8 cellular contexts compared by ENCODE assay signal in genomic region chr7:43454936-43455518, GRCh38.
DNase-seq lines count a peak whose midpoint lies in the region; ATAC-seq, FAIRE-seq and TF ChIP-seq lines count a peak whose summit lies in the region.

No MANE protein-coding gene starts in this region.

- H3K27ac ChIP-seq in MM.1S (ENCODE audit: low read length) (no peak overlapping the region), astrocyte (ENCODE audit: low read depth, low read length) (no peak overlapping the region)

- H2AFZ ChIP-seq in MM.1S (ENCODE audit: low read length): peak overlapping the region; percentile 25; the same call in 1 of the 2 replicates
- H2AFZ ChIP-seq in astrocyte (ENCODE audit: low read depth, low read length): peak overlapping the region; percentile 64

- no peaks in the 10 kb centered on the region for H3F3A ChIP-seq in MM.1S (ENCODE audit: insufficient read depth, low read length)

- H3K9me3 ChIP-seq in MM.1S (replicated peaks; ENCODE audit: insufficient read depth, low read length): no peaks in the 10 kb centered on the region
- H3K9me3 ChIP-seq in astrocyte (ENCODE audit: insufficient read depth, low read depth, low read length): no peaks in the 10 kb centered on the region

- peak; percentile 64 for TF ChIP-seq CTCF in MM.1S (IDR thresholded peaks at IDR 0.05; ENCODE audit: low read length)
- peak; percentile 59 for TF ChIP-seq CTCF in astrocyte (IDR thresholded peaks at IDR 0.05; ENCODE audit: insufficient read depth, low read depth, low read length)

- H3K4me2 ChIP-seq in MM.1S (ENCODE audit: low read depth, low read length): peak overlapping the region; percentile 35; the same call in 1 of the 2 replicates
- peak overlapping the region; percentile 80 for H3K4me2 ChIP-seq in astrocyte (ENCODE audit: low read length)

- no peaks in the 10 kb centered on the region for H3K9me3 Mint-ChIP-seq in astrocyte (ENCODE audit: unreplicated experiment)

- FAIRE-seq in G401.6 (lab: Jason Lieb, UNC) (peak; percentile 86), astrocyte (lab: Jason Lieb, UNC) (peak; percentile 23)

- no peaks in the 10 kb centered on the region for H3K9me2 ChIP-seq in MM.1S (replicated peaks; ENCODE audit: insufficient read depth, low read length)

- H3K4me1 ChIP-seq in MM.1S (ENCODE audit: low read length): peaks cover 4% of the 10 kb centered on the region; the same call in 1 of the 2 replicates
- H3K4me1 ChIP-seq in astrocyte (ENCODE audit: insufficient read depth, low read length): no peaks in the 10 kb centered on the region

- H3K79me2 ChIP-seq in MM.1S (ENCODE audit: low read length) (no peaks in the 10 kb centered on the region), astrocyte (ENCODE audit: insufficient read depth, low read length) (no peaks in the 10 kb centered on the region)

- H3K9ac ChIP-seq in MM.1S (ENCODE audit: low read length) (no peak overlapping the region), astrocyte (ENCODE audit: low read length) (no peak overlapping the region)

- peak; percentile 58 for DNase-seq in MM.1S
- peak; percentile 31 for DNase-seq in astrocyte (ENCODE audit: low read depth)
- peak; percentile 79 for DNase-seq in kidney tubule cell (ENCODE audit: low spot score)
- DNase-seq in stimulated activated naive CD8-positive, alpha-beta T cell treated with anti-CD3 and anti-CD28 coated beads, Interleukin-15, Interleukin-2, amounts not matched to agents 100 U/mL and 50 U/mL, for 24 hours: no peak
- no peak for DNase-seq in NCI-H1694 (lab: John Stamatoyannopoulos, UW)

- H3K4me1 Mint-ChIP-seq in astrocyte (ENCODE audit: low read depth, unreplicated experiment): peaks cover 4% of the 10 kb centered on the region

- ATAC-seq in GM21447 (IDR thresholded peaks at IDR 0.05; ENCODE audit: unreplicated experiment) (peak; percentile 76), HG03097 (IDR thresholded peaks at IDR 0.05; ENCODE audit: low FRiP score, unreplicated experiment) (no peak)
- no peak for ATAC-seq in stimulated activated naive CD8-positive, alpha-beta T cell treated with anti-CD3 and anti-CD28 coated beads, Interleukin-15, Interleukin-2, amounts not matched to agents 100 U/mL and 50 U/mL, for 24 hours

- H3K27ac Mint-ChIP-seq in astrocyte (ENCODE audit: unreplicated experiment): no peak overlapping the region

- H3K36me3 ChIP-seq in MM.1S (replicated peaks; ENCODE audit: insufficient read depth, low read length) (no peaks in the 10 kb centered on the region), astrocyte (ENCODE audit: insufficient read depth, low read length) (no peaks in the 10 kb centered on the region)

- H3K36me3 Mint-ChIP-seq in astrocyte (ENCODE audit: low read depth, unreplicated experiment): peaks cover 4% of the 10 kb centered on the region

- H3K27me3 Mint-ChIP-seq in astrocyte (ENCODE audit: low read depth, unreplicated experiment): no peaks in the 10 kb centered on the region

- no peak overlapping the region for H3K4me3 Mint-ChIP-seq in astrocyte (ENCODE audit: unreplicated experiment)

- H4K20me1 ChIP-seq in MM.1S (ENCODE audit: insufficient read depth, low read length) (no peaks in the 10 kb centered on the region), astrocyte (ENCODE audit: insufficient read depth, low read length) (no peaks in the 10 kb centered on the region)

- H3K27me3 ChIP-seq in MM.1S (replicated peaks; ENCODE audit: insufficient read depth, low read length) (no peaks in the 10 kb centered on the region), astrocyte (ENCODE audit: insufficient read depth, low read length) (peaks cover 3% of the 10 kb centered on the region)

- no peak overlapping the region for H3K4me3 ChIP-seq in MM.1S (ENCODE audit: low read length)
- H3K4me3 ChIP-seq in astrocyte (ENCODE audit: insufficient read depth, low read depth, low read length): peak overlapping the region; percentile 40

Comparison
In these comparisons a context has a peak if more than half of its experiments do, and no peak if none do; other contexts are left out.
1. DNase-seq: peak in MM.1S (single experiment), astrocyte (single experiment) and kidney tubule cell (single experiment); none in stimulated activated naive CD8-positive, alpha-beta T cell treated with anti-CD3 and anti-CD28 coated beads, Interleukin-15, Interleukin-2, amounts not matched to agents 100 U/mL and 50 U/mL, for 24 hours (single experiment) and NCI-H1694 (single experiment).